ENCODE assay signal across 17 cellular contexts in genomic region chr12:132433641-132434395, GRCh38. TPM values are rescaled to one million over a fixed set of nuclear protein-coding genes. Genes with fewer than 3 reads are reported as not detected.
DNase-seq lines count a peak whose midpoint lies in the region; ATAC-seq and TF ChIP-seq lines count a peak whose summit lies in the region.
"Had no signal": no experiment of that assay in that cellular context is flagged by ENCODE, and none has a peak within 500 bp of the region (broad histone marks: within the 10 kb centered on the region; RNA-seq: fewer than 3 reads in every experiment).

No MANE protein-coding gene starts in this region.

- H2BK5ac ChIP-seq in neuronal stem cell (ENCODE audit: low read length): peak overlapping the region; percentile 85

- TF ChIP-seq CTCF in HEK293 (tag by site-specific recombination; IDR thresholded peaks at IDR 0.05) (no peak), RWPE1 (conservative IDR thresholded peaks at IDR 0.05; ENCODE audit: low read depth) (no peak)

- H3K27me3 ChIP-seq in neuronal stem cell (ENCODE audit: control insufficient read depth in 3 of 3, insufficient read depth in 3 of 3, low read depth in 1 of 3, low read length in 3 of 3): peaks cover 0 to 86% (median 0%) of the 10 kb centered on the region in 3 experiments
- H3K27me3 ChIP-seq: SJCRH30 had no signal

- no CpG with 5 or more reads among the region's 35 CpGs for WGBS in neuronal stem cell (ENCODE audit: extremely low coverage in 2 of 2, insufficient read length in 2 of 2, insufficient replicate concordance in 1 of 2), 2 donors

- peak overlapping the region; percentile 90 for H3K23ac ChIP-seq in neuronal stem cell (ENCODE audit: low read depth, low read length, poor library complexity)

- no peak for ATAC-seq in GM21576 (IDR thresholded peaks at IDR 0.05; ENCODE audit: unreplicated experiment)
- ATAC-seq in T-cell (replicated peaks in 1 of 4): no peak
- ATAC-seq: activated T-cell treated with anti-CD3 and anti-CD28 coated beads, Interleukin-2, amount 50 U/mL, for 72 hours had no signal

- CTCF ChIA-PET in HEK293 (lab: Yijun Ruan, JAX) (interaction anchor here (1.0 kb wide), 1 partner anchor 20 kb away, joined by 4 read pairs; no protein-coding TSS in a partner anchor), RWPE1 (lab: Yijun Ruan, JAX) (interaction anchor here (1.0 kb wide), 1 partner anchor 19 kb away, joined by 6 read pairs; no protein-coding TSS in a partner anchor), T-cell (lab: Charles Lee) (interaction anchor here in 1 of 2 donors (0.5 kb wide), 1 partner anchor 16 kb away, joined by 3 read pairs; no protein-coding TSS in a partner anchor)

- H3K14ac ChIP-seq in neuronal stem cell (ENCODE audit: low read length): peak overlapping the region; percentile 99

- H3K27me3 Mint-ChIP-seq in T-cell: peaks cover 0 to 6% of the 10 kb centered on the region in 2 donors

- H3K9me3 ChIP-seq in HEK293 (ENCODE audit: control insufficient read depth, insufficient read depth, low read depth, low read length) (no peaks in the 10 kb centered on the region), neuronal stem cell (replicated peaks in 1 of 2; ENCODE audit: control insufficient read depth in 2 of 2, insufficient read depth in 1 of 2, low read depth in 1 of 2, low read length in 2 of 2) (peaks cover 8 to 10% of the 10 kb centered on the region in 2 donors)
- H3K9me3 ChIP-seq: psoas muscle, SJCRH30 had no signal

- H2BK15ac ChIP-seq in neuronal stem cell (ENCODE audit: low read length): peak overlapping the region; percentile 93

- no peak overlapping the region for H3K27ac ChIP-seq in HEK293 (ENCODE audit: extremely low read depth, low read depth, low read length)
- peak overlapping the region; percentile 46; the same call in 1 of the 2 replicates for H3K27ac ChIP-seq in RWPE1
- H3K27ac ChIP-seq in neuronal stem cell (replicated peaks; ENCODE audit: low read length): no peak overlapping the region
- H3K27ac ChIP-seq: HL-60, psoas muscle, SJCRH30 had no signal

- H3K9me3 Mint-ChIP-seq in T-cell: no peaks in the 10 kb centered on the region
- H3K9me3 Mint-ChIP-seq: activated CD4-positive, alpha-beta memory T cell treated with anti-CD3 and anti-CD28 coated beads, Interleukin-2, amount 10 ng/mL, durations not matched to agents 7 days and 5 days; activated T-cell treated with anti-CD3 and anti-CD28 coated beads, Interleukin-2, amount 50 U/mL, for 72 hours; CD8-positive, alpha-beta memory T cell; central memory CD8-positive, alpha-beta T cell had no signal

- H2BK12ac ChIP-seq in neuronal stem cell (ENCODE audit: low read length): peak overlapping the region; percentile 98

- POLR2A ChIA-PET in HEK293 (lab: Yijun Ruan, JAX) (no interaction called here), RWPE1 (lab: Yijun Ruan, JAX; ENCODE audit: low non-redundant PET) (no interaction called here), T-cell (lab: Charles Lee) (no interaction called here)

- H2AK5ac ChIP-seq in neuronal stem cell (ENCODE audit: low read depth, low read length): peak overlapping the region; percentile 93

- peaks cover 3% of the 10 kb centered on the region for H3K79me1 ChIP-seq in neuronal stem cell (ENCODE audit: low read depth, low read length)

- H3K27ac Mint-ChIP-seq in T-cell: no peak overlapping the region
- H3K27ac Mint-ChIP-seq: activated CD4-positive, alpha-beta memory T cell treated with anti-CD3 and anti-CD28 coated beads, Interleukin-2, amount 10 ng/mL, durations not matched to agents 7 days and 5 days; activated T-cell treated with anti-CD3 and anti-CD28 coated beads, Interleukin-2, amount 50 U/mL, for 72 hours had no signal

- peaks cover 46 to 64% (median 55%) of the 10 kb centered on the region in 3 donors for H3K4me1 Mint-ChIP-seq in T-cell

- no peaks in the 10 kb centered on the region for H3K36me3 ChIP-seq in HEK293 (ENCODE audit: control insufficient read depth in 2 of 2, insufficient read depth in 1 of 2, low read length in 2 of 2)
- no peaks in the 10 kb centered on the region for H3K36me3 ChIP-seq in neuronal stem cell (replicated peaks in 1 of 2; ENCODE audit: control insufficient read depth in 2 of 2, insufficient read depth in 2 of 2, low read length in 2 of 2)
- H3K36me3 ChIP-seq: SJCRH30 had no signal

- H3K4me3 ChIP-seq in HEK293 (ENCODE audit: low read depth, low read length) (no peak overlapping the region), neuronal stem cell (ENCODE audit: low read length in 2 of 2) (no peak overlapping the region)
- H3K4me3 ChIP-seq: psoas muscle, SJCRH30 had no signal

- peak overlapping the region; percentile 89 for H3K9ac ChIP-seq in neuronal stem cell (ENCODE audit: low read depth, low read length, poor library complexity)

- peak overlapping the region; percentile 17 for H3K4ac ChIP-seq in neuronal stem cell (ENCODE audit: low read length)

- DNase-seq in NCI-H345 (lab: John Stamatoyannopoulos, UW): peak; percentile 19
- no peak for DNase-seq in NCI-H345 treated with DMSO at 0.1 percent for 48 hours (lab: John Stamatoyannopoulos, UW; ENCODE audit: unreplicated experiment)
- no peak for DNase-seq in RWPE1 (ENCODE audit: low spot score)
- no peak for DNase-seq in neuronal stem cell (ENCODE audit: low spot score)
- DNase-seq in T-cell: no peak
- DNase-seq in DMS153 (lab: John Stamatoyannopoulos, UW): no peak
- DNase-seq: activated CD4-positive, alpha-beta memory T cell treated with anti-CD3 and anti-CD28 coated beads, Interleukin-2, amount 10 ng/mL, durations not matched to agents 7 days and 5 days; activated T-cell treated with anti-CD3 and anti-CD28 coated beads, Interleukin-2, amount 50 U/mL, for 72 hours; CD8-positive, alpha-beta memory T cell; KG1; NCI-H1694 treated with DMSO at 0.1 percent for 48 hours; psoas muscle; SJCRH30 had no signal

- H2BK120ac ChIP-seq in neuronal stem cell (ENCODE audit: low read depth, low read length): peak overlapping the region; percentile 42

- H3K18ac ChIP-seq in neuronal stem cell (ENCODE audit: low read length): peak overlapping the region; percentile 92

- peak overlapping the region; percentile 98 for H4K91ac ChIP-seq in neuronal stem cell (ENCODE audit: low read depth, low read length, poor library complexity)

- H4K8ac ChIP-seq in neuronal stem cell (ENCODE audit: low read depth, low read length): no peak overlapping the region

- no peak overlapping the region for H3K4me2 ChIP-seq in neuronal stem cell (ENCODE audit: insufficient read depth, low read length, poor library complexity, severe bottlenecking)

- H2AFZ ChIP-seq in neuronal stem cell (ENCODE audit: low read length): no peak overlapping the region

- peak overlapping the region in 1 of 3 donors; percentile 50 for H3K4me3 Mint-ChIP-seq in T-cell
- H3K4me3 Mint-ChIP-seq: activated CD4-positive, alpha-beta memory T cell treated with anti-CD3 and anti-CD28 coated beads, Interleukin-2, amount 10 ng/mL, durations not matched to agents 7 days and 5 days; activated T-cell treated with anti-CD3 and anti-CD28 coated beads, Interleukin-2, amount 50 U/mL, for 72 hours; central memory CD8-positive, alpha-beta T cell had no signal

- peaks cover 6% of the 10 kb centered on the region; the same call in 1 of the 2 replicates for H3K4me1 ChIP-seq in HEK293 (ENCODE audit: control insufficient read depth, insufficient read depth, low read length)
- H3K4me1 ChIP-seq in neuronal stem cell (ENCODE audit: control insufficient read depth in 2 of 2, insufficient read depth in 1 of 2, low read depth in 1 of 2, low read length in 2 of 2): peaks cover 4 to 44% of the 10 kb centered on the region in 2 donors
- H3K4me1 ChIP-seq: psoas muscle had no signal

- H3K36me3 Mint-ChIP-seq in T-cell: no peaks in the 10 kb centered on the region
- H3K36me3 Mint-ChIP-seq: CD8-positive, alpha-beta memory T cell had no signal

TF ChIP-seq in HEK293, 187 proteins besides CTCF, POLR2A, EP300 and RAD21:
- TF ChIP-seq ZNF23 (tag by site-specific recombination; IDR thresholded peaks at IDR 0.05; ENCODE audit: borderline replicate concordance): no peak
- no peak for TF ChIP-seq ZNF426 (tag by site-specific recombination; IDR thresholded peaks at IDR 0.05)
- peak; percentile 50 for TF ChIP-seq KLF1 (tag by site-specific recombination; IDR thresholded peaks at IDR 0.05)

RNA-seq across cellular contexts. Expression of gene FBRSL1, which starts 56.1 kb away (rescaled TPM):
- 61.7 TPM for polyA plus RNA-seq in neuronal stem cell (2013, experiment 1 of 2)
- 70.1 TPM for polyA plus RNA-seq in neuronal stem cell (2013, experiment 2 of 2)
- 100 to 1,000 TPM in 2 of 5 donors, 10 to 100 TPM in 3; 82.1 to 114 (median 99.3) TPM for total RNA-seq in T-cell
